In the genomic region with DNA sequence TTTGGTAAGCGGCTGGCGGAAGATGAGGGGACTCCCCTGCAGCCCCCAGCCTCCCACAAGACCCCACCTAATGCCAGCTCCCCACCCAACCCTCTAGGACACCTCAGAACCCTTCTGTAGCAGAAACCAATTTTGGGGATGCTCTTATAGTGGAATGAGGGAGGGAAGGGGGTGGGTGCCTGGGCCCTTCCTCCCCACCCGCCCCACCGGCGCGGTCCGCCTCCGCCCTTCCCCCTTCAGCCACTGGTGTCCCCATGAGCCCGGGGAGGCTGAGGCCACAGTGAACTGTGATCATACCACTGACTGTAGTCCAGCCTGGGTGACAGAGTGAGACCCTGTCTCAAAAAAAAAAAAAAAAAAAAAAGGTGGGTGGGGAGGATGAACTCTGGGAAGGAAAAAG, we compare ENCODE assay signal across 1 cellular context.
TF ChIP-seq lines count a peak whose summit lies in the region.

No MANE protein-coding gene starts in this region.

TF ChIP-seq in WTC11, 78 proteins besides CTCF, POLR2A, EP300 and RAD21 (continued from another document):
- TF ChIP-seq, protein P1, sequence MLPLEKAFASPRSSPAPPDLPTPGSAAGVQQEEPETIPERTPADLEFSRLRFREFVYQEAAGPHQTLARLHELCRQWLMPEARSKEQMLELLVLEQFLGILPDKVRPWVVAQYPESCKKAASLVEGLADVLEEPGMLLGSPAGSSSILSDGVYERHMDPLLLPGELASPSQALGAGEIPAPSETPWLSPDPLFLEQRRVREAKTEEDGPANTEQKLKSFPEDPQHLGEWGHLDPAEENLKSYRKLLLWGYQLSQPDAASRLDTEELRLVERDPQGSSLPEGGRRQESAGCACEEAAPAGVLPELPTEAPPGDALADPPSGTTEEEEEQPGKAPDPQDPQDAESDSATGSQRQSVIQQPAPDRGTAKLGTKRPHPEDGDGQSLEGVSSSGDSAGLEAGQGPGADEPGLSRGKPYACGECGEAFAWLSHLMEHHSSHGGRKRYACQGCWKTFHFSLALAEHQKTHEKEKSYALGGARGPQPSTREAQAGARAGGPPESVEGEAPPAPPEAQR (CRISPR knock-in tag; IDR thresholded peaks at IDR 0.05) = no peak
- TF ChIP-seq, protein P2, sequence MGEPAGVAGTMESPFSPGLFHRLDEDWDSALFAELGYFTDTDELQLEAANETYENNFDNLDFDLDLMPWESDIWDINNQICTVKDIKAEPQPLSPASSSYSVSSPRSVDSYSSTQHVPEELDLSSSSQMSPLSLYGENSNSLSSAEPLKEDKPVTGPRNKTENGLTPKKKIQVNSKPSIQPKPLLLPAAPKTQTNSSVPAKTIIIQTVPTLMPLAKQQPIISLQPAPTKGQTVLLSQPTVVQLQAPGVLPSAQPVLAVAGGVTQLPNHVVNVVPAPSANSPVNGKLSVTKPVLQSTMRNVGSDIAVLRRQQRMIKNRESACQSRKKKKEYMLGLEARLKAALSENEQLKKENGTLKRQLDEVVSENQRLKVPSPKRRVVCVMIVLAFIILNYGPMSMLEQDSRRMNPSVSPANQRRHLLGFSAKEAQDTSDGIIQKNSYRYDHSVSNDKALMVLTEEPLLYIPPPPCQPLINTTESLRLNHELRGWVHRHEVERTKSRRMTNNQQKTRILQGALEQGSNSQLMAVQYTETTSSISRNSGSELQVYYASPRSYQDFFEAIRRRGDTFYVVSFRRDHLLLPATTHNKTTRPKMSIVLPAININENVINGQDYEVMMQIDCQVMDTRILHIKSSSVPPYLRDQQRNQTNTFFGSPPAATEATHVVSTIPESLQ (CRISPR knock-in tag; IDR thresholded peaks at IDR 0.05) = no peak
- TF ChIP-seq, protein P3, sequence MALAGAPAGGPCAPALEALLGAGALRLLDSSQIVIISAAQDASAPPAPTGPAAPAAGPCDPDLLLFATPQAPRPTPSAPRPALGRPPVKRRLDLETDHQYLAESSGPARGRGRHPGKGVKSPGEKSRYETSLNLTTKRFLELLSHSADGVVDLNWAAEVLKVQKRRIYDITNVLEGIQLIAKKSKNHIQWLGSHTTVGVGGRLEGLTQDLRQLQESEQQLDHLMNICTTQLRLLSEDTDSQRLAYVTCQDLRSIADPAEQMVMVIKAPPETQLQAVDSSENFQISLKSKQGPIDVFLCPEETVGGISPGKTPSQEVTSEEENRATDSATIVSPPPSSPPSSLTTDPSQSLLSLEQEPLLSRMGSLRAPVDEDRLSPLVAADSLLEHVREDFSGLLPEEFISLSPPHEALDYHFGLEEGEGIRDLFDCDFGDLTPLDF (CRISPR knock-in tag; IDR thresholded peaks at IDR 0.05) = no peak
- TF ChIP-seq MYBL2 (CRISPR knock-in tag; IDR thresholded peaks at IDR 0.05) = no peak
